In the genomic region with DNA sequence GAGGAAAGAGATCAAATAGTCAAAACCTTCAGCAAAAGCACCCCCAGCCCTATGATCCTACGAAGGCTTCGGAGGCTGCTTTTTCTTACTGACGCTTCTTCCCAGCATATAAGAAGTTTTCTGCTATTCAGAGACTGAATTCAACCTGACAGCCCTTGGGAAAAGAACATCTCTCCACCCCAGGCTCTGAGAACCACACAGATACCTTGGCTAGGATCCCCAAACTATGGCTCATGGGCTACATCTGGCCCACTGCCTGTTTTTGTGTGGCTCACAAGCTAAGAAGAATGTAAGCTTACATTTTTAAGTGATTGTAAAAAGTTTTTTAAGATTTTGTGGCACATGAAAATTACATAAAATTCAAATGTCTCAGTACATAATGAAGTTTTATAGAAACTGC, we compare ENCODE assay signal across 32 cellular contexts. TPM values are rescaled to one million over a fixed set of nuclear protein-coding genes. Genes with fewer than 3 reads are reported as not detected.
DNase-seq lines count a peak whose midpoint lies in the region; ATAC-seq lines count a peak whose summit lies in the region.
"Had no signal": no experiment of that assay in that cellular context is flagged by ENCODE, and none has a peak within 500 bp of the region (broad histone marks: within the 10 kb centered on the region; RNA-seq: fewer than 3 reads in every experiment).

No MANE protein-coding gene starts in this region.

- ATAC-seq in activated naive CD8-positive, alpha-beta T cell treated with anti-CD3 and anti-CD28 coated beads, Interleukin-2, amount 50 U/mL, for 24 hours: no peak
- ATAC-seq in esophagus mucosa (no peak), HG03457 (IDR thresholded peaks at IDR 0.05; ENCODE audit: unreplicated experiment) (no peak)
- ATAC-seq: body of pancreas, gastroesophageal sphincter, Panc1 had no signal

- peaks cover 10% of the 10 kb centered on the region for H3K9me3 Mint-ChIP-seq in activated naive CD8-positive, alpha-beta T cell treated with anti-CD3 and anti-CD28 coated beads, Interleukin-2, amount 50 U/mL, for 24 hours

- no peaks in the 10 kb centered on the region for H3K4me1 Mint-ChIP-seq in activated naive CD8-positive, alpha-beta T cell treated with anti-CD3 and anti-CD28 coated beads, Interleukin-2, amount 50 U/mL, for 24 hours

- no peak overlapping the region for H3K4me3 Mint-ChIP-seq in activated naive CD8-positive, alpha-beta T cell treated with anti-CD3 and anti-CD28 coated beads, Interleukin-2, amount 50 U/mL, for 24 hours
- H3K4me3 Mint-ChIP-seq: activated naive CD8-positive, alpha-beta T cell; immature natural killer cell had no signal

- no peak overlapping the region for H3K27ac Mint-ChIP-seq in activated naive CD8-positive, alpha-beta T cell treated with anti-CD3 and anti-CD28 coated beads, Interleukin-2, amount 50 U/mL, for 24 hours
- H3K27ac Mint-ChIP-seq: activated naive CD8-positive, alpha-beta T cell; immature natural killer cell; progenitor cell of endocrine pancreas had no signal

- H3K36me3 Mint-ChIP-seq in activated naive CD8-positive, alpha-beta T cell treated with anti-CD3 and anti-CD28 coated beads, Interleukin-2, amount 50 U/mL, for 24 hours (ENCODE audit: low read depth): peaks cover 7% of the 10 kb centered on the region

- peaks cover 46% of the 10 kb centered on the region for H3K27me3 Mint-ChIP-seq in activated naive CD8-positive, alpha-beta T cell treated with anti-CD3 and anti-CD28 coated beads, Interleukin-2, amount 50 U/mL, for 24 hours

- DNase-seq in AG08395 (ENCODE audit: low spot score): peak; percentile 87
- peak; percentile 81 for DNase-seq in GM04504 (ENCODE audit: low read depth)
- DNase-seq in astrocyte of the hippocampus (ENCODE audit: low read depth, low spot score): peak; percentile 79
- DNase-seq in fibroblast of the conjunctiva (ENCODE audit: low read depth): peak; percentile 13
- no peak for DNase-seq in activated naive CD8-positive, alpha-beta T cell treated with anti-CD3 and anti-CD28 coated beads, Interleukin-2, amount 50 U/mL, for 24 hours
- no peak for DNase-seq in D341Med (ENCODE audit: low spot score)
- DNase-seq: activated CD4-positive, alpha-beta T cell treated with anti-CD3 and anti-CD28 coated beads for 48 hours; activated CD8-positive, alpha-beta memory T cell treated with anti-CD3 and anti-CD28 coated beads for 24 hours; activated effector memory CD4-positive, alpha-beta T cell treated with Interleukin-2 at 50 U/mL for 16 hours; body of pancreas; C1 segment of cervical spinal cord; DND-41; hypothalamus; immature natural killer cell; mesenchymal stem cell; NCI-H1092 treated with DMSO at 0.1 percent for 48 hours; NCI-H187 treated with DMSO at 0.1 percent for 48 hours; NCI-H2171 treated with DMSO at 0.1 percent for 48 hours; NCI-H526 treated with DMSO at 0.1 percent for 48 hours; SHP77; sigmoid colon; stimulated activated naive CD4-positive, alpha-beta T cell; SW 1271; T1000; WERI-Rb-1 had no signal

RNA-seq across cellular contexts. Expression of a gene that starts 3.0 kb away (rescaled TPM):
- total RNA-seq in esophagus mucosa: 2.9 TPM
- total RNA-seq: endothelial cell of umbilical vein had no signal

Comparison
In these comparisons a context has a peak if more than half of its experiments do, and no peak if none do; other contexts are left out.
1. DNase-seq: peak in AG08395 (single experiment), GM04504 (single experiment), astrocyte of the hippocampus (single experiment) and fibroblast of the conjunctiva (single experiment); none in activated naive CD8-positive, alpha-beta T cell treated with anti-CD3 and anti-CD28 coated beads, Interleukin-2, amount 50 U/mL, for 24 hours (single experiment) and D341Med (single experiment).